In the genomic region with DNA sequence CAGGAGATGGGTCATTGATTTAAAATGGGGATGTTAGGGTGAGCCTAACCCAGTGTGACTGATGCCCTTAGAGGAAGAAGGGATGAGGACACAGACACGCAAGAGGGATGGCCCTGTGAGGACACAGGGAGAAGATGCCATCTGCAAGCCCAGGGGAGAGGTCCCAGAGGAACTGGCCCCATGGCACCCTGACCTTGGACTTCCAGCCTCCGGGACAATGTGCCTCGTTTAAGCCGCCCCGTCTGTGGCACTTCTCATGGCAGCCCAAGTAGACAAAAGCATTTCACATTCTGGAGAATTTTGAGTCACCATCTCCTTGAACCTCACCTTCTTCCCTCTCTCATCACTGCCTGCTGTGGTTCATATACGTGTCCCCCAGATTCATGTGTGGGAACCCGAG, we compare ENCODE assay signal across 20 cellular contexts. TPM values are rescaled to one million over a fixed set of nuclear protein-coding genes. Genes with fewer than 3 reads are reported as not detected.
DNase-seq lines count a peak whose midpoint lies in the region; ATAC-seq and TF ChIP-seq lines count a peak whose summit lies in the region.
"Had no signal": no experiment of that assay in that cellular context is flagged by ENCODE, and none has a peak within 500 bp of the region (broad histone marks: within the 10 kb centered on the region; RNA-seq: fewer than 3 reads in every experiment).

No MANE protein-coding gene starts in this region.

- peaks cover 0 to 3% (median 0%) of the 10 kb centered on the region in 8 donors for H3K9me3 Mint-ChIP-seq in CD4-positive, alpha-beta memory T cell
- no peaks in the 10 kb centered on the region for H3K9me3 Mint-ChIP-seq in CD8-positive, alpha-beta T cell
- H3K9me3 Mint-ChIP-seq in endodermal cell = no peaks in the 10 kb centered on the region

- H3K9me3 ChIP-seq in CD4-positive, alpha-beta memory T cell (ENCODE audit: control insufficient read depth in 1 of 2, low read length in 2 of 2) = no peaks in the 10 kb centered on the region
- H3K9me3 ChIP-seq in CD8-positive, alpha-beta T cell (ENCODE audit: low read length) = no peaks in the 10 kb centered on the region
- no peaks in the 10 kb centered on the region for H3K9me3 ChIP-seq in endodermal cell (ENCODE audit: control insufficient read depth, low read length)
- H3K9me3 ChIP-seq in sigmoid colon = no peaks in the 10 kb centered on the region

- H3K27me3 Mint-ChIP-seq in CD4-positive, alpha-beta memory T cell = peaks cover 3 to 6% of the 10 kb centered on the region in 2 donors
- peaks cover 3% of the 10 kb centered on the region for H3K27me3 Mint-ChIP-seq in CD8-positive, alpha-beta T cell (ENCODE audit: low read depth)
- H3K27me3 Mint-ChIP-seq in endodermal cell (ENCODE audit: insufficient read depth) = peaks cover 4% of the 10 kb centered on the region

- no peaks in the 10 kb centered on the region for H3K36me3 Mint-ChIP-seq in CD4-positive, alpha-beta memory T cell
- H3K36me3 Mint-ChIP-seq in CD8-positive, alpha-beta T cell = no peaks in the 10 kb centered on the region
- H3K36me3 Mint-ChIP-seq in endodermal cell (ENCODE audit: low read depth) = no peaks in the 10 kb centered on the region
- H3K36me3 Mint-ChIP-seq: CD4-positive, CD25-positive, alpha-beta regulatory T cell had no signal

- peak overlapping the region in 5 of 7 donors; percentile 18 to 65 (median 42) for H3K27ac Mint-ChIP-seq in CD4-positive, alpha-beta memory T cell
- peak overlapping the region; percentile 52 for H3K27ac Mint-ChIP-seq in CD8-positive, alpha-beta T cell
- no peak overlapping the region for H3K27ac Mint-ChIP-seq in endodermal cell
- H3K27ac Mint-ChIP-seq: GM23338 had no signal

- no peak for TF ChIP-seq CTCF in CD8-positive, alpha-beta T cell (IDR thresholded peaks at IDR 0.05)
- TF ChIP-seq CTCF in endodermal cell (conservative IDR thresholded peaks at IDR 0.05) = no peak
- TF ChIP-seq CTCF in sigmoid colon (IDR thresholded peaks at IDR 0.05) = no peak

- 91 to 95% methylated on average over 6 to 7 of the region's 7 CpGs for WGBS in endodermal cell (ENCODE audit: insufficient coverage in 1 of 2, insufficient read length in 1 of 2), 2 experiments
- 81 to 87% methylated on average over 7 of the region's 7 CpGs for WGBS in sigmoid colon, 2 donors

- H3K4me3 ChIP-seq in CD4-positive, alpha-beta memory T cell (ENCODE audit: low read length in 2 of 2) = no peak overlapping the region
- H3K4me3 ChIP-seq in CD8-positive, alpha-beta T cell (ENCODE audit: low read depth, low read length) = no peak overlapping the region
- H3K4me3 ChIP-seq in endodermal cell (ENCODE audit: low read length) (no peak overlapping the region), sigmoid colon (no peak overlapping the region)
- H3K4me3 ChIP-seq: GM23338, Peyer's patch had no signal

- DNase-seq in CD4-positive, alpha-beta memory T cell = no peak
- DNase-seq in CD8-positive, alpha-beta T cell = peak in 1 of 7 experiments; percentile 3
- DNase-seq in endodermal cell = peak; percentile 5
- peak; percentile 28 for DNase-seq in sigmoid colon
- no peak for DNase-seq in cortex of kidney (lab: John Stamatoyannopoulos, UW)
- no peak for DNase-seq in DMS79 (lab: John Stamatoyannopoulos, UW)
- DNase-seq: Caco-2; CD4-positive, CD25-positive, alpha-beta regulatory T cell; DMS 273 treated with DMSO at 0.1 percent for 48 hours; DND-41; MV-4-11; NCI-H1105 treated with DMSO at 0.1 percent for 48 hours; NCI-H2081; NCI-H2171; NCI-H446; NCI-H526 had no signal

- CTCF ChIA-PET in CD4-positive, alpha-beta memory T cell (lab: Charles Lee; ENCODE audit: partially characterized antibody) = no interaction called here
- CTCF ChIA-PET in CD8-positive, alpha-beta T cell (lab: Charles Lee) = no interaction called here

- no peaks in the 10 kb centered on the region for H3K36me3 ChIP-seq in CD4-positive, alpha-beta memory T cell (ENCODE audit: insufficient read depth, low read length)
- H3K36me3 ChIP-seq in CD8-positive, alpha-beta T cell (ENCODE audit: insufficient read depth, low read length) = no peaks in the 10 kb centered on the region
- H3K36me3 ChIP-seq in endodermal cell (ENCODE audit: control insufficient read depth, insufficient read depth, low read length) (no peaks in the 10 kb centered on the region), sigmoid colon (no peaks in the 10 kb centered on the region)
- H3K36me3 ChIP-seq: Peyer's patch had no signal

- H3K27me3 ChIP-seq in CD4-positive, alpha-beta memory T cell (ENCODE audit: insufficient read depth, low read length) = no peaks in the 10 kb centered on the region
- no peaks in the 10 kb centered on the region for H3K27me3 ChIP-seq in CD8-positive, alpha-beta T cell (ENCODE audit: insufficient read depth, low read length)
- H3K27me3 ChIP-seq in endodermal cell (ENCODE audit: control insufficient read depth, insufficient read depth, low read length, poor library complexity, severe bottlenecking) = no peaks in the 10 kb centered on the region
- H3K27me3 ChIP-seq in sigmoid colon = peaks cover 0 to 18% (median 0%) of the 10 kb centered on the region in 3 donors
- H3K27me3 ChIP-seq: Peyer's patch had no signal

- intact Hi-C loops in CD4-positive, alpha-beta memory T cell (cut with micrococcal nuclease) = no loop called here
- intact Hi-C loops in CD8-positive, alpha-beta T cell (cut with DNase I, micrococcal nuclease) = no loop called here
- intact Hi-C loops in sigmoid colon (cut with DNase I) = no loop called here

- peaks cover 0 to 8% (median 0%) of the 10 kb centered on the region in 4 donors for H3K4me1 Mint-ChIP-seq in CD4-positive, alpha-beta memory T cell
- no peaks in the 10 kb centered on the region for H3K4me1 Mint-ChIP-seq in CD8-positive, alpha-beta T cell (ENCODE audit: low read depth)
- no peaks in the 10 kb centered on the region for H3K4me1 Mint-ChIP-seq in endodermal cell

- no peaks in the 10 kb centered on the region for H3K4me1 ChIP-seq in CD4-positive, alpha-beta memory T cell (ENCODE audit: insufficient read depth, low read length)
- no peaks in the 10 kb centered on the region for H3K4me1 ChIP-seq in CD8-positive, alpha-beta T cell (ENCODE audit: insufficient read depth, low read length)
- no peaks in the 10 kb centered on the region for H3K4me1 ChIP-seq in endodermal cell (ENCODE audit: control insufficient read depth, insufficient read depth, low read length)
- no peaks in the 10 kb centered on the region for H3K4me1 ChIP-seq in sigmoid colon
- H3K4me1 ChIP-seq: Caco-2, Peyer's patch had no signal

- ATAC-seq in CD8-positive, alpha-beta T cell = no peak
- no peak for ATAC-seq in HG02885 (IDR thresholded peaks at IDR 0.05; ENCODE audit: poor library complexity, unreplicated experiment)
- ATAC-seq: GM23338, HCT116 had no signal

- no peak overlapping the region for H3K4me3 Mint-ChIP-seq in CD4-positive, alpha-beta memory T cell
- no peak overlapping the region for H3K4me3 Mint-ChIP-seq in CD8-positive, alpha-beta T cell
- no peak overlapping the region for H3K4me3 Mint-ChIP-seq in endodermal cell
- H3K4me3 Mint-ChIP-seq: GM23338 had no signal

- POLR2A ChIA-PET in CD4-positive, alpha-beta memory T cell (lab: Charles Lee; ENCODE audit: partially characterized antibody) = no interaction called here
- POLR2A ChIA-PET in CD8-positive, alpha-beta T cell (lab: Charles Lee) = no interaction called here

- TF ChIP-seq EP300 in sigmoid colon (IDR thresholded peaks at IDR 0.05) = no peak

- no peak overlapping the region for H3K9ac ChIP-seq in endodermal cell (ENCODE audit: extremely low read depth, low read length, poor library complexity, severe bottlenecking)

- TF ChIP-seq POLR2A in sigmoid colon (IDR thresholded peaks at IDR 0.05) = no peak

- H3K27ac ChIP-seq in CD4-positive, alpha-beta memory T cell (ENCODE audit: low read depth, low read length) = no peak overlapping the region
- H3K27ac ChIP-seq in CD8-positive, alpha-beta T cell (ENCODE audit: low read depth, low read length) = no peak overlapping the region
- no peak overlapping the region for H3K27ac ChIP-seq in endodermal cell (ENCODE audit: low read depth, low read length)
- H3K27ac ChIP-seq in sigmoid colon = no peak overlapping the region
- H3K27ac ChIP-seq: Peyer's patch had no signal

RNA-seq across cellular contexts. Expression of gene PCBP3, which starts 20.1 kb away (rescaled TPM):
- total RNA-seq in CD4-positive, alpha-beta memory T cell = 1 to 10 TPM in 1 of 2 experiments, under 1 TPM in 1; 0.99 to 1.6 TPM
- 1 to 10 TPM in 1 of 2 donors, under 1 TPM in 1; 0.36 to 1.1 TPM for polyA plus RNA-seq in CD4-positive, alpha-beta memory T cell
- 1 to 10 TPM; 1.3 to 2.4 TPM for total RNA-seq in CD8-positive, alpha-beta T cell
- total RNA-seq in endodermal cell (10 to 100 TPM in 1 of 2 donors, 1 to 10 TPM in 1; 2.1 to 10.6 TPM), sigmoid colon (10 to 100 TPM in 1 of 4 donors, 1 to 10 TPM in 3; 5.5 to 21.3 (median 8.4) TPM)
- polyA plus RNA-seq in endodermal cell (2013, experiment 1 of 2) = 4.2 TPM
- 3.2 TPM for polyA plus RNA-seq in endodermal cell (2013, experiment 2 of 2)
- 1 to 10 TPM; 1.2 to 9.6 (median 2.4) TPM for polyA plus RNA-seq in sigmoid colon

Comparison
In these comparisons a context has a peak if more than half of its experiments do, and no peak if none do; other contexts are left out.
1. DNase-seq: peak in endodermal cell (single experiment) and sigmoid colon (single experiment); none in CD4-positive, alpha-beta memory T cell (0 of 5), cortex of kidney (single experiment) and DMS79 (single experiment).